8 cellular contexts compared by ENCODE assay signal in genomic region chr15:98865397-98866339, GRCh38.
DNase-seq lines count a peak whose midpoint lies in the region; ATAC-seq and TF ChIP-seq lines count a peak whose summit lies in the region.

No MANE protein-coding gene starts in this region.

- H3K27ac ChIP-seq in OCI-LY3 (ENCODE audit: low read length) (peak overlapping the region; percentile 86), esophagus squamous epithelium (peak overlapping the region; percentile 62 to 87 (median 77)), stomach smooth muscle (ENCODE audit: low read length) (peak overlapping the region; percentile 60)

- peak; percentile 92 for ATAC-seq in GM19025 (IDR thresholded peaks at IDR 0.05; ENCODE audit: low read depth, unreplicated experiment)
- ATAC-seq in HG03280 (IDR thresholded peaks at IDR 0.05; ENCODE audit: unreplicated experiment) = peak; percentile 92

- peaks cover 6% of the 10 kb centered on the region; the same call in 1 of the 2 replicates for H3K4me1 ChIP-seq in OCI-LY3 (ENCODE audit: low read length)
- peaks cover 3 to 82% (median 14%) of the 10 kb centered on the region in 3 donors for H3K4me1 ChIP-seq in esophagus squamous epithelium
- H3K4me1 ChIP-seq in stomach smooth muscle (ENCODE audit: control insufficient read depth, insufficient read depth, low read length) = peaks cover 11% of the 10 kb centered on the region

- peak overlapping the region in 2 of 3 experiments; percentile 76 to 90 for H3K27ac Mint-ChIP-seq in nephron

- peaks cover 3% of the 10 kb centered on the region for H3K36me3 Mint-ChIP-seq in nephron (ENCODE audit: low read depth)

- DNase-seq in AG08396 (ENCODE audit: low spot score) (peak; percentile 80), esophagus squamous epithelium (lab: John Stamatoyannopoulos, UW) (peak; percentile 29)
- DNase-seq in activated T-cell treated with anti-CD3 and anti-CD28 coated beads, Interleukin-2, amount 50 U/mL, for 1 hour = peak; percentile 75

- 43 to 52% methylated on average over 42 to 48 of the region's 50 CpGs for WGBS in esophagus squamous epithelium, 2 donors

- H3K27me3 Mint-ChIP-seq in nephron (ENCODE audit: low read depth) = no peaks in the 10 kb centered on the region

- H3K9ac ChIP-seq in OCI-LY3 (ENCODE audit: low read length) = peak overlapping the region; percentile 69
- peak overlapping the region in 1 of 2 donors; percentile 70 for H3K9ac ChIP-seq in stomach smooth muscle (ENCODE audit: low read length in 2 of 2)

- H3K4me3 ChIP-seq in OCI-LY3 (ENCODE audit: low read length) (peak overlapping the region; percentile 77), esophagus squamous epithelium (peak overlapping the region; percentile 29 to 66 (median 46)), stomach smooth muscle (ENCODE audit: low read length in 2 of 2) (peak overlapping the region; percentile 57 to 74)

- H3K27me3 ChIP-seq in OCI-LY3 (ENCODE audit: low read depth, low read length) (no peaks in the 10 kb centered on the region), esophagus squamous epithelium (no peaks in the 10 kb centered on the region), stomach smooth muscle (ENCODE audit: control insufficient read depth in 1 of 2, insufficient read depth in 2 of 2, low read length in 2 of 2) (no peaks in the 10 kb centered on the region)

- H3K9me3 ChIP-seq in OCI-LY3 (ENCODE audit: insufficient read depth, low read length) (no peaks in the 10 kb centered on the region), esophagus squamous epithelium (no peaks in the 10 kb centered on the region), stomach smooth muscle (ENCODE audit: control insufficient read depth in 2 of 2, low read length in 2 of 2) (no peaks in the 10 kb centered on the region)

- intact Hi-C loops in esophagus squamous epithelium (cut with DNase I) = no loop called here

- TF ChIP-seq CTCF in OCI-LY3 (IDR thresholded peaks at IDR 0.05; ENCODE audit: low read depth, low read length) (no peak), esophagus squamous epithelium (IDR thresholded peaks at IDR 0.05) (no peak), nephron (IDR thresholded peaks at IDR 0.05; ENCODE audit: unreplicated experiment in 3 of 3) (no peak)

- H3K4me1 Mint-ChIP-seq in nephron = peaks cover 26% of the 10 kb centered on the region

- no peaks in the 10 kb centered on the region for H3K9me3 Mint-ChIP-seq in nephron

- H3K4me3 Mint-ChIP-seq in nephron = peak overlapping the region in 2 of 3 experiments; percentile 20 to 58

- peak overlapping the region; percentile 54 for H2AFZ ChIP-seq in OCI-LY3 (ENCODE audit: low read depth, low read length)

- H3K36me3 ChIP-seq in OCI-LY3 (replicated peaks; ENCODE audit: low read depth, low read length) = no peaks in the 10 kb centered on the region
- H3K36me3 ChIP-seq in esophagus squamous epithelium = no peaks in the 10 kb centered on the region
- no peaks in the 10 kb centered on the region for H3K36me3 ChIP-seq in stomach smooth muscle (ENCODE audit: control insufficient read depth in 2 of 2, insufficient read depth in 2 of 2, low read length in 2 of 2)

- peak overlapping the region; percentile 85 for H3K4me2 ChIP-seq in OCI-LY3 (ENCODE audit: low read length)

- H4K20me1 ChIP-seq in OCI-LY3 (ENCODE audit: insufficient read depth, low read length) = no peaks in the 10 kb centered on the region

- peak in 1 of 4 donors; percentile 10 for TF ChIP-seq POLR2A in esophagus squamous epithelium (IDR thresholded peaks at IDR 0.05)

- H3K79me2 ChIP-seq in OCI-LY3 (ENCODE audit: low read length) = peaks cover 6% of the 10 kb centered on the region; the same call in 1 of the 2 replicates

Comparison
In these comparisons a context has a peak if more than half of its experiments do, and no peak if none do; other contexts are left out.
1. Peak in every context shown above with its lines: DNase-seq, ATAC-seq, H3K4me3 ChIP-seq and H3K27ac ChIP-seq.
2. DNase-seq: peak in every context shown above with its lines; median percentile 80 in AG08396; 75 in activated T-cell treated with anti-CD3 and anti-CD28 coated beads, Interleukin-2, amount 50 U/mL, for 1 hour; 29 in esophagus squamous epithelium.